Comparison of ENCODE assay signal across 33 cellular contexts in the genomic region with DNA sequence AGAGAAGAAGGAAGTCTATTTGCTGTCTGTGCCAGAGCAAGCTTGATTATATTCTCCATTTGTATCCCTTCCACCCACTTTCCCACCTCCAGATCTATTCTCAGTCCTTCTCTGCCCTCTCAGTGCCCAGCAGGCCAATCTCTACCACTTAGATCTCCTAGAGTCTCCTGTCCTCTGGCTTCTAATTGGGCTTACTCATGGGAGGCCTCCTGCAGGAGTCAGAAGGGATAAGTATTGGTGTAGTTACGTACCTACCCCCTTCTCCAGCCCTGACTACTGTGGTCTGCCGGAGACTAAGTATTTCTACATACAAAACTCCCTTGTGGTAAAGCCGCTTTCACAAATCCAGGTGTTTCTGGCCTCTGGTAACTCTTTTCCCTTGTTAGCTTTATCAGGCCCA.
"Had no signal": no experiment of that assay in that cellular context is flagged by ENCODE, and none has a peak within 500 bp of the region (broad histone marks: within the 10 kb centered on the region; RNA-seq: fewer than 3 reads in every experiment).

No MANE protein-coding gene starts in this region.

- H3K27me3 ChIP-seq: adrenal gland, body of pancreas, brain microvascular endothelial cell, breast epithelium had no signal

- DNase-seq: activated B cell treated with CpG ODN at 0.5 μM for 24 hours; activated CD4-positive, alpha-beta memory T cell treated with anti-CD3 and anti-CD28 coated beads for 36 hours; activated CD4-positive, alpha-beta T cell treated with anti-CD3 and anti-CD28 coated beads for 4 hours; activated CD4-positive, alpha-beta T cell treated with anti-CD3 and anti-CD28 coated beads, Interleukin-2, amount 10 ng/mL, durations not matched to agents 24 days and 14 days; activated CD4-positive, alpha-beta T cell treated with anti-CD3 and anti-CD28 coated beads, Interleukin-2, amount 50 U/mL, for 1 hour; activated CD4-positive, alpha-beta T cell treated with anti-CD3 and anti-CD28 coated beads, Interleukin-2, amount 50 U/mL, for 4 hours; activated CD4-positive, CD25-positive, alpha-beta regulatory T cell treated with anti-CD3 and anti-CD28 coated beads, Interleukin-2, amount 50 U/mL, for 72 hours; activated CD8-positive, alpha-beta memory T cell treated with anti-CD3 and anti-CD28 coated beads, Interleukin-2, amount 50 U/mL, for 4 hours; activated CD8-positive, alpha-beta T cell treated with anti-CD3 and anti-CD28 coated beads for 36 hours; activated effector memory CD4-positive, alpha-beta T cell treated with anti-CD3 and anti-CD28 coated beads, Interleukin-2, amount 50 U/mL, for 16 hours; activated gamma-delta T cell treated with Interleukin-2 at 50 U/mL for 16 hours; activated naive CD4-positive, alpha-beta T cell; activated naive CD4-positive, alpha-beta T cell treated with anti-CD3 and anti-CD28 coated beads for 36 hours; activated naive CD4-positive, alpha-beta T cell treated with anti-CD3 and anti-CD28 coated beads, Interleukin-2, amount 50 U/mL, for 16 hours; activated naive CD8-positive, alpha-beta T cell treated with anti-CD3 and anti-CD28 coated beads for 36 hours; activated T-cell treated with anti-CD3 and anti-CD28 coated beads for 4 hours; activated T-cell treated with anti-CD3 and anti-CD28 coated beads, Interleukin-2, amount 50 U/mL, for 1 hour; activated T-cell treated with anti-CD3 and anti-CD28 coated beads, Interleukin-2, amount 50 U/mL, for 4 hours; activated T-cell treated with anti-CD3 and anti-CD28 coated beads, Interleukin-2, amount 50 U/mL, for 72 hours; adrenal gland; amniotic stem cell; aorta; body of pancreas; brain microvascular endothelial cell; central memory CD4-positive, alpha-beta T cell; T-helper 17 cell; T1000 had no signal

- FAIRE-seq: astrocyte, TTC549 had no signal

- H3K4me1 ChIP-seq: adrenal gland, body of pancreas, breast epithelium had no signal

- H3K9me3 ChIP-seq: adrenal gland, body of pancreas, breast epithelium had no signal

- H3K27ac ChIP-seq: adrenal gland, body of pancreas, brain microvascular endothelial cell, breast epithelium, VCaP had no signal

- ATAC-seq: activated CD8-positive, alpha-beta T cell treated with anti-CD3 and anti-CD28 coated beads for 36 hours; activated naive CD4-positive, alpha-beta T cell treated with anti-CD3 and anti-CD28 coated beads, Interleukin-2, amount 50 U/mL, for 72 hours; activated T-cell treated with anti-CD3 and anti-CD28 coated beads, Interleukin-2, amount 50 U/mL, for 4 hours; activated T-cell treated with anti-CD3 and anti-CD28 coated beads, Interleukin-2, amount 50 U/mL, for 72 hours; activated T-helper 17 cell treated with anti-CD3 and anti-CD28 coated beads, Interleukin-2, amount 50 U/mL, for 72 hours; body of pancreas; T-helper 17 cell had no signal

- H3K4me3 ChIP-seq: adrenal gland, body of pancreas, breast epithelium had no signal

- H3K36me3 ChIP-seq: adrenal gland, brain microvascular endothelial cell, breast epithelium had no signal
